19 cellular contexts compared by ENCODE assay signal in the genomic region with DNA sequence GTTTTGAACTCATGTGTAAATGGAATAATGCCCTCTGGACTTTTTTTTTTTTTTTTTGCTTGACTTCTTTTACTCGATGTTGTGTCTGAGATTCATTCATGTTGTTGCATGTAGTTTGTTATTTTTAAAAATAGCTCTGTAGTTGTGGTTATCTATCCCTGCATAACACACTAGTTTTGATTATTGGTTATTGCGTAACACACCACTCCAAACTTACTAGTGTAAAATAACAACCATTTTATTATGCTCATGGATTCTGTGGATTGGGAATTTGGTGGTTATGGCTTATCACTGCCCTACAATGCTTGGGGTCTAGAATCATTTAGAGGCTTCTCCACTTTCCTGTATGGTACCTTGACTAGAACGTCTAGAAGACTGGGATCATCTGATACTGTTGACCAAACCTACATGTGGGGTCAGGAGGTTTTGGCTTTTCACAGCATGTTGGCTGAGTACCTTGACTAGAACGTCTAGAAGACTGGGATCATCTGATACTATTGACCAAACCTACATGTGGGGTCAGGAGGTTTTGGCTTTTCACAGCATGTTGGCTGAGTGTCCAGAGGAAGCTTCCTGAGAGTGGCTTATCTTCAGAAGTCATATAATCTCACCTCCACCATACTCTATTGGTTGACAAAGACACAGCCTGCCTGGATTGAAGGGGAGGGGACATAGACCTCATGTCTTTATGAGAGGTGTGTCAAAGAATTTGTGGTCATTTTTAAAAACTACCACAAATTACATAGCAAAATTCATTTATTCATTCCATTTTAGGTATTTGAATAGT.
"Had no signal": no experiment of that assay in that cellular context is flagged by ENCODE, and none has a peak within 500 bp of the region (broad histone marks: within the 10 kb centered on the region; RNA-seq: fewer than 3 reads in every experiment).

No MANE protein-coding gene starts in this region.

- H3K9me3 ChIP-seq: heart left ventricle, psoas muscle, spleen, tibial artery, upper lobe of right lung, vagina had no signal

- H3K36me3 ChIP-seq: heart left ventricle, spleen, tibial artery, upper lobe of right lung, vagina had no signal

- H3K4me3 ChIP-seq: heart left ventricle, psoas muscle, spleen, tibial artery, upper lobe of right lung, vagina had no signal

- H3K27me3 ChIP-seq: heart left ventricle, spleen, tibial artery, upper lobe of right lung, vagina had no signal

- FAIRE-seq: frontal cortex had no signal

- ATAC-seq: esophagus mucosa; heart left ventricle; naive thymus-derived CD4-positive, alpha-beta T cell; psoas muscle; sciatic nerve; stimulated activated memory B cell treated with anti-CD40 and anti-IgM and Interleukin-4, amounts not matched to agents 10 μg/mL and 1 μg/mL and 100 μg/mL, for 72 hours; upper lobe of right lung had no signal

- DNase-seq: effector CD8-positive, alpha-beta T cell; heart left ventricle; hippocampal formation; kidney glomerular epithelial cell; naive thymus-derived CD4-positive, alpha-beta T cell; nephron progenitor cell; psoas muscle; retina; spleen; stimulated activated CD4-positive, alpha-beta T cell treated with anti-CD3 and anti-CD28 coated beads, Interleukin-15, amount 100 ng/mL, for 24 hours; stimulated activated CD4-positive, alpha-beta T cell treated with anti-CD3 and anti-CD28 coated beads, Interleukin-1b, Interleukin-23, amount 100 ng/mL, for 48 hours; stimulated activated CD4-positive, alpha-beta T cell treated with anti-CD3 and anti-CD28 coated beads, Interleukin-4, amount 100 ng/mL, for 24 hours; tibial artery; upper lobe of right lung had no signal

- H3K4me1 ChIP-seq: tibial artery, upper lobe of right lung, vagina had no signal

- H3K27ac ChIP-seq: heart left ventricle, psoas muscle, spleen, tibial artery, upper lobe of right lung, vagina had no signal
